2 cellular contexts compared by ENCODE assay signal in genomic region chr19:58549664-58550361, GRCh38.
TF ChIP-seq lines count a peak whose summit lies in the region.

No MANE protein-coding gene starts in this region.

TF ChIP-seq in GM23338, 12 proteins besides CTCF, POLR2A, EP300 and RAD21:
- TF ChIP-seq POLR2AphosphoS5 (IDR thresholded peaks at IDR 0.05; ENCODE audit: low read depth) (no peak), EZH2 (IDR thresholded peaks at IDR 0.05; ENCODE audit: low read depth, unreplicated experiment) (no peak), EZH2phosphoT487 (IDR thresholded peaks at IDR 0.05; ENCODE audit: unreplicated experiment) (no peak), ZNF331 (CRISPR knock-in tag; IDR thresholded peaks at IDR 0.05; ENCODE audit: low read depth) (no peak), CREB1 (CRISPR knock-in tag; IDR thresholded peaks at IDR 0.05; ENCODE audit: low read depth) (no peak), STAT1 (IDR thresholded peaks at IDR 0.05; ENCODE audit: unreplicated experiment) (no peak), ZNF114 (CRISPR knock-in tag; IDR thresholded peaks at IDR 0.05) (no peak), REST (IDR thresholded peaks at IDR 0.05; ENCODE audit: unreplicated experiment) (no peak), ETS1 (IDR thresholded peaks at IDR 0.05) (no peak), NANOG (IDR thresholded peaks at IDR 0.05; ENCODE audit: borderline replicate concordance) (no peak), JUNB (IDR thresholded peaks at IDR 0.05; ENCODE audit: unreplicated experiment) (no peak), ZNF462 (CRISPR knock-in tag; IDR thresholded peaks at IDR 0.05) (no peak)
TF ChIP-seq in GM23338: peak in this region for 0.

TF ChIP-seq in IMR-90, 13 proteins besides CTCF, POLR2A, EP300 and RAD21:
- TF ChIP-seq RFX5 (IDR thresholded peaks at IDR 0.05; ENCODE audit: low read depth, low read length), result no peak
- no peak for TF ChIP-seq MAZ (IDR thresholded peaks at IDR 0.05; ENCODE audit: borderline replicate concordance, low read depth, low read length)
- no peak for TF ChIP-seq FOS (IDR thresholded peaks at IDR 0.05; ENCODE audit: low read depth, low read length)
- TF ChIP-seq SMC3 (IDR thresholded peaks at IDR 0.05; ENCODE audit: low read depth, low read length), result no peak
- no peak for TF ChIP-seq MAFK (IDR thresholded peaks at IDR 0.05; ENCODE audit: low read depth, low read length)
- no peak for TF ChIP-seq RCOR1 (IDR thresholded peaks at IDR 0.05; ENCODE audit: insufficient replicate concordance, low read length)
- no peak for TF ChIP-seq BHLHE40 (IDR thresholded peaks at IDR 0.05; ENCODE audit: low read depth, low read length)
- TF ChIP-seq CHD1 (IDR thresholded peaks at IDR 0.05; ENCODE audit: low read depth, low read length), result no peak
- no peak for TF ChIP-seq NFE2L2 (IDR thresholded peaks at IDR 0.05; ENCODE audit: low read depth, low read length)
- TF ChIP-seq ELK1 (IDR thresholded peaks at IDR 0.05; ENCODE audit: borderline replicate concordance, low read depth, low read length), result no peak
- TF ChIP-seq USF2 (IDR thresholded peaks at IDR 0.05; ENCODE audit: low read depth, low read length), result no peak
- TF ChIP-seq MXI1 (IDR thresholded peaks at IDR 0.05; ENCODE audit: borderline replicate concordance, low read depth, low read length), result no peak
- TF ChIP-seq CEBPB (IDR thresholded peaks at IDR 0.05; ENCODE audit: low read depth, low read length), result no peak
TF ChIP-seq in IMR-90: peak in this region for 0.
